ENCODE assay signal across 17 cellular contexts in the genomic region with DNA sequence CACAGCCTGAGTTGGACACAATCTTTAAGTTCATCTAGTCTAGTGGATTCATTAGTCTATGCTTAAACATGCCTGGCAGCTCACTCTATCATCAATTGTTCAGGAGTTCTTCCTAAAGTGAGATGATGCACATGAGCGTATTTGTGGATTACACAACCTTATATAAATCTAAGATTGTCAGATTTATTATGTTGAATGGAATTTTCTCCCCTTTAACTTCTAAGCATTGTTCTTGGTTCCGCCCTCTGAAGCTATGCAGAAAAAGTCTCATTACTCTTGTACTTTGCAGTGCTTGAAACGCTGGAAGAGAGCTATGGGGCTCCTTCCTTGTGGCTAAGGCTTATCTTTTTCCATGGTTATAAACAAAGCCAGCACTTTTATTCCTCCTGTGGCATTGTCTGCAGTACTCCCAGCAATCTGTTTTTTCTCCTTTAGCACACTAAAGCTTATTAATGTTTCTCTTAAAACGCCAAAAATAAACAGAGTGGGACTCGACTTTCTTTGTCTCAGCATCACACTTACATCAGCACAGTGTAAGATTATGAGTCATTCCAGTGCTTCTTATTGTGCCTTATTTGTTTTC.
DNase-seq lines count a peak whose midpoint lies in the region; ATAC-seq and TF ChIP-seq lines count a peak whose summit lies in the region.
"Had no signal": no experiment of that assay in that cellular context is flagged by ENCODE, and none has a peak within 500 bp of the region (broad histone marks: within the 10 kb centered on the region; RNA-seq: fewer than 3 reads in every experiment).

No MANE protein-coding gene starts in this region.

- WGBS in prostate gland, result 23% methylated on average over 5 of the region's 5 CpGs

- CTCF ChIA-PET in PC-9 (lab: Charles Lee), result no interaction called here

- H3F3A ChIP-seq in GM23338 (replicated peaks; ENCODE audit: low read depth) (no peaks in the 10 kb centered on the region), PC-9 (ENCODE audit: insufficient read depth, low read depth) (peaks cover 8% of the 10 kb centered on the region; the same call in 1 of the 2 replicates)

- no peak overlapping the region for H3K27ac Mint-ChIP-seq in GM23338
- H3K27ac Mint-ChIP-seq: activated T-helper 17 cell treated with anti-CD3 and anti-CD28 coated beads, Interleukin-2, amount 50 U/mL, for 72 hours had no signal

- no peaks in the 10 kb centered on the region for H3K4me1 ChIP-seq in GM23338 (ENCODE audit: insufficient read depth)
- H3K4me1 ChIP-seq in PC-9 (replicated peaks; ENCODE audit: insufficient read depth), result peaks cover 13% of the 10 kb centered on the region
- H3K4me1 ChIP-seq in fibroblast of lung (ENCODE audit: control insufficient read depth, extremely low read depth, insufficient read depth, low read length), result no peaks in the 10 kb centered on the region
- no peaks in the 10 kb centered on the region for H3K4me1 ChIP-seq in prostate gland (replicated peaks)
- H3K4me1 ChIP-seq: colonic mucosa had no signal

- no peak overlapping the region for H3K9ac ChIP-seq in fibroblast of lung (ENCODE audit: insufficient read depth, low read length)

- 0 out of 2 replicates have a peak, but pooled peaks cover 3% of the 10 kb centered on the region for H3K9me3 ChIP-seq in PC-9 (ENCODE audit: insufficient read depth, low read depth)
- H3K9me3 ChIP-seq in fibroblast of lung (ENCODE audit: control insufficient read depth, insufficient read depth, low read depth, low read length), result no peaks in the 10 kb centered on the region
- H3K9me3 ChIP-seq in prostate gland, result no peaks in the 10 kb centered on the region
- H3K9me3 ChIP-seq: colonic mucosa had no signal

- TF ChIP-seq CTCF in GM23338 (conservative IDR thresholded peaks at IDR 0.05; ENCODE audit: low read depth in 2 of 2) (no peak), PC-9 (conservative IDR thresholded peaks at IDR 0.05) (no peak), fibroblast of lung (conservative IDR thresholded peaks at IDR 0.05 in 1 of 2, IDR thresholded peaks at IDR 0.05 in 1 of 2; ENCODE audit: low read depth in 1 of 2, low read length in 2 of 2) (no peak), prostate gland (IDR thresholded peaks at IDR 0.05) (no peak)

- H4K20me1 ChIP-seq in GM23338 (replicated peaks; ENCODE audit: insufficient read depth) (no peaks in the 10 kb centered on the region), PC-9 (ENCODE audit: insufficient read depth) (no peaks in the 10 kb centered on the region), fibroblast of lung (ENCODE audit: control insufficient read depth, extremely low read depth, insufficient read depth, low read length) (no peaks in the 10 kb centered on the region)

- no peak overlapping the region for H3K4me3 ChIP-seq in GM23338
- H3K4me3 ChIP-seq in PC-9, result no peak overlapping the region
- H3K4me3 ChIP-seq in fibroblast of lung (replicated peaks in 1 of 4; ENCODE audit: control extremely low read depth in 1 of 4, insufficient read depth in 1 of 4, low read depth in 3 of 4, low read length in 4 of 4), result no peak overlapping the region
- H3K4me3 ChIP-seq in prostate gland, result no peak overlapping the region
- H3K4me3 ChIP-seq: colonic mucosa had no signal

- no peaks in the 10 kb centered on the region for H3K9me2 ChIP-seq in GM23338 (ENCODE audit: insufficient read depth)
- no peaks in the 10 kb centered on the region for H3K9me2 ChIP-seq in PC-9 (ENCODE audit: insufficient read depth)

- H2AFZ ChIP-seq in GM23338, result peak overlapping the region; percentile 23; the same call in 1 of the 2 replicates
- 0 out of 2 replicates have a peak overlapping the region, but pooled peaks have one; percentile 49 for H2AFZ ChIP-seq in PC-9
- no peak overlapping the region for H2AFZ ChIP-seq in fibroblast of lung (ENCODE audit: low read length)

- H3K4me2 ChIP-seq in GM23338 (no peak overlapping the region), PC-9 (peak overlapping the region; percentile 54), fibroblast of lung (ENCODE audit: extremely low read depth, insufficient read depth, low read length) (no peak overlapping the region)

- H3K27me3 ChIP-seq in GM23338 (ENCODE audit: insufficient read depth) (no peaks in the 10 kb centered on the region), PC-9 (ENCODE audit: insufficient read depth, low read depth) (no peaks in the 10 kb centered on the region), fibroblast of lung (ENCODE audit: control insufficient read depth, insufficient read depth, low read length) (no peaks in the 10 kb centered on the region), prostate gland (replicated peaks; ENCODE audit: insufficient read depth) (no peaks in the 10 kb centered on the region)
- H3K27me3 ChIP-seq: colonic mucosa had no signal

- H3K4me1 Mint-ChIP-seq in GM23338, result no peaks in the 10 kb centered on the region; the same call in 2 of the 3 replicates
- H3K4me1 Mint-ChIP-seq: activated T-helper 17 cell treated with anti-CD3 and anti-CD28 coated beads, Interleukin-2, amount 50 U/mL, for 72 hours; neural crest cell had no signal

- no peak for TF ChIP-seq POLR2A in prostate gland (IDR thresholded peaks at IDR 0.05)

- DNase-seq in GM23338 (ENCODE audit: low spot score), result no peak
- peak in 1 of 2 experiments; percentile 5 for DNase-seq in PC-9
- DNase-seq in fibroblast of lung (ENCODE audit: low read depth in 2 of 2), result peak; percentile 32 to 45
- peak; percentile 8 for DNase-seq in prostate gland (ENCODE audit: low spot score)
- DNase-seq in NCI-H2171 treated with DMSO at 0.1 percent for 48 hours (lab: John Stamatoyannopoulos, UW), result no peak
- DNase-seq in caudate nucleus (lab: John Stamatoyannopoulos, UW), result no peak
- DNase-seq: amygdala, colonic mucosa, NCI-H2029, NCI-H524 treated with DMSO at 0.1 percent for 48 hours, SIG-M5 had no signal

- H3K36me3 ChIP-seq in GM23338 (ENCODE audit: insufficient read depth), result no peaks in the 10 kb centered on the region
- H3K36me3 ChIP-seq in PC-9 (ENCODE audit: low read depth), result no peaks in the 10 kb centered on the region
- no peaks in the 10 kb centered on the region for H3K36me3 ChIP-seq in fibroblast of lung (ENCODE audit: control insufficient read depth, insufficient read depth, low read length)
- H3K36me3 ChIP-seq in prostate gland, result no peaks in the 10 kb centered on the region
- H3K36me3 ChIP-seq: colonic mucosa had no signal

- H3K79me2 ChIP-seq in GM23338 (replicated peaks; ENCODE audit: insufficient read depth), result no peaks in the 10 kb centered on the region
- H3K79me2 ChIP-seq in PC-9 (ENCODE audit: low read depth), result no peaks in the 10 kb centered on the region
- H3K79me2 ChIP-seq in fibroblast of lung (ENCODE audit: control insufficient read depth, insufficient read depth, low read length), result no peaks in the 10 kb centered on the region

- no peaks in the 10 kb centered on the region for H3K36me3 Mint-ChIP-seq in GM23338 (ENCODE audit: low read depth)

- ATAC-seq in GM23338 (no peak), HG03565 (IDR thresholded peaks at IDR 0.05; ENCODE audit: unreplicated experiment) (no peak), GM18858 (IDR thresholded peaks at IDR 0.05; ENCODE audit: unreplicated experiment) (no peak)
- ATAC-seq: activated T-helper 17 cell treated with anti-CD3 and anti-CD28 coated beads, Interleukin-2, amount 50 U/mL, for 72 hours; HepG2; sciatic nerve had no signal

- H3K27ac ChIP-seq in GM23338 (ENCODE audit: low read depth) (no peak overlapping the region), PC-9 (peak overlapping the region; percentile 45), fibroblast of lung (ENCODE audit: insufficient read depth, low read length) (no peak overlapping the region), prostate gland (no peak overlapping the region), caudate nucleus (ENCODE audit: low read depth, low read length) (no peak overlapping the region)
- H3K27ac ChIP-seq: colonic mucosa had no signal

- H3K9me3 Mint-ChIP-seq in GM23338, result no peaks in the 10 kb centered on the region
- H3K9me3 Mint-ChIP-seq: activated T-helper 17 cell treated with anti-CD3 and anti-CD28 coated beads, Interleukin-2, amount 50 U/mL, for 72 hours had no signal

- POLR2A ChIA-PET in PC-9 (lab: Charles Lee; ENCODE audit: unreplicated experiment), result no interaction called here

- H3K4me3 Mint-ChIP-seq in GM23338, result no peak overlapping the region
- H3K4me3 Mint-ChIP-seq: activated T-helper 17 cell treated with anti-CD3 and anti-CD28 coated beads, Interleukin-2, amount 50 U/mL, for 72 hours; neural crest cell had no signal

- intact Hi-C loops in PC-9 (cut with micrococcal nuclease; ENCODE audit: unreplicated experiment), result loop anchor here (5.0 kb wide), 1 partner anchor 166 kb away; no protein-coding TSS in a partner anchor
- intact Hi-C loops in prostate gland (cut with DNase I), result no loop called here

- no TSS peak for BruUV-seq in PC-9 (replicated peaks; lab: Mats Ljungman, UMichigan)

- peaks cover 1% of the 10 kb centered on the region for H3K27me3 Mint-ChIP-seq in GM23338 (ENCODE audit: insufficient read depth, low read depth, poor library complexity)
- H3K27me3 Mint-ChIP-seq: activated T-helper 17 cell treated with anti-CD3 and anti-CD28 coated beads, Interleukin-2, amount 50 U/mL, for 72 hours had no signal

TF ChIP-seq in GM23338, 12 proteins besides CTCF, POLR2A, EP300 and RAD21 (continues in another document):
- TF ChIP-seq CREB1 (CRISPR knock-in tag; IDR thresholded peaks at IDR 0.05; ENCODE audit: low read depth), result no peak

Comparison
In these comparisons a context has a peak if more than half of its experiments do, and no peak if none do; other contexts are left out.
1. DNase-seq: peak in fibroblast of lung (2 of 2) and prostate gland (single experiment); none in GM23338 (single experiment), NCI-H2171 treated with DMSO at 0.1 percent for 48 hours (single experiment) and caudate nucleus (0 of 61).